16 cellular contexts compared by ENCODE assay signal in the genomic region with DNA sequence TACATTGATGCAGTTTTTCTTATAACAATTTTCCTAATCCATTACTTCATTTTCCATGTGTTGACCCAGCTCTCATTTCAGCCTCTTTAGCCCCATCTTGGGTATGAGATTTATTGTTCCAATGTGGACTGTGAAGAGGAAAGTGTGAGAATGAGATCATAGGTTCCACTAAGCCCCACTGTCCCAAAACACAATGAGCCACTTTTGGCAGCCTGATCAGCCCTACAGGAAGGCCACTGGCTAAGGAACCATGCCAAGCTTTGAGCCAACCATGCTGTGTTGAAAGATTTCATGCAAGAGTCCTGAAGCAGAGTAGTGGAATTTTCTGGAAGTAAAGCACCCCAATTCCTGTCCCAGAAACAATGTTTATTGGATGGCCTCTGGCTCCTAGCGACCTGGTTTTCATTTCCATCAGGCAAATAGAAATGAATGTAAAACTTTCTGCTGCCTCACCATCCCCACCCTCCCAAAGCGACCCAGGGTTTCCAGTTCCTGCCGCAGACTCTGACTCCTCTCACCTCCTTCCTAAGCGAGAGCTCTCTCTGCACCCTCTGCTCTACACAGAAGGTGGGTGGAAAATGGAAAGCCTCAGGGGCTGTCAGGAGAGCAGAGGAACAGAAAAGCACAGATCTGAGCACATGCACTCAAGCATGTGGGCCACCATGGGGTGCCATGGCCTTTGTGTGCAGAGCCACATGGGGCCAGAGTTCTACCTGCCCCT.
A peak's percentile ranks its signal among the peaks of the same experiment; 100 is the strongest.
DNase-seq lines count a peak whose midpoint lies in the region; ATAC-seq and TF ChIP-seq lines count a peak whose summit lies in the region.
"Had no signal": no experiment of that assay in that cellular context is flagged by ENCODE, and none has a peak within 500 bp of the region (broad histone marks: within the 10 kb centered on the region; RNA-seq: fewer than 3 reads in every experiment).

No MANE protein-coding gene starts in this region.

- no peaks in the 10 kb centered on the region for H3K9me2 ChIP-seq in hepatocyte (replicated peaks; ENCODE audit: insufficient read depth)
- no peaks in the 10 kb centered on the region for H3K9me2 ChIP-seq in SK-N-SH

- H2AFZ ChIP-seq in hepatocyte, result no peak overlapping the region
- H2AFZ ChIP-seq in SK-N-SH (ENCODE audit: low read depth), result no peak overlapping the region

- H3K4me2 ChIP-seq in hepatocyte (no peak overlapping the region), SK-N-SH (no peak overlapping the region)

- peak; percentile 6 for DNase-seq in SK-MEL-5 (ENCODE audit: low read depth, low spot score)
- DNase-seq in esophagus muscularis mucosa (ENCODE audit: extremely low spot score), result peak; percentile 84
- no peak for DNase-seq in hepatocyte (ENCODE audit: low spot score)
- no peak for DNase-seq in nephron progenitor cell
- no peak for DNase-seq in globus pallidus (ENCODE audit: low spot score)
- DNase-seq in SK-N-SH, result no peak
- DNase-seq: activated CD4-positive, alpha-beta T cell treated with anti-CD3 and anti-CD28 coated beads for 4 hours; activated naive CD8-positive, alpha-beta T cell treated with anti-CD3 and anti-CD28 coated beads, Interleukin-2, amount 10 ng/mL, durations not matched to agents 7 days and 5 days; NCI-H1930; occipital lobe had no signal

- H3K4me3 Mint-ChIP-seq in nephron progenitor cell, result no peak overlapping the region
- H3K4me3 Mint-ChIP-seq: activated naive CD8-positive, alpha-beta T cell treated with anti-CD3 and anti-CD28 coated beads, Interleukin-2, amount 10 ng/mL, durations not matched to agents 7 days and 5 days; memory B cell; T-helper 2 cell treated with Interferon-gamma antibody and Interleukin-4, amounts not matched to agents 5 μg/mL and 100 μg/mL, for 36 hours had no signal

- H3K27me3 ChIP-seq in esophagus muscularis mucosa (no peaks in the 10 kb centered on the region), hepatocyte (no peaks in the 10 kb centered on the region), subcutaneous abdominal adipose tissue (ENCODE audit: control insufficient read depth in 5 of 5, insufficient read depth in 4 of 5, low read length in 5 of 5) (no peaks in the 10 kb centered on the region), SK-N-SH (ENCODE audit: insufficient read depth) (no peaks in the 10 kb centered on the region)
- H3K27me3 ChIP-seq: BLaER1 treated with 17β-estradiol and CSF1 and Interleukin-3, amounts not matched to agents 10 nM and 100 nM had no signal

- no peaks in the 10 kb centered on the region for H3K36me3 Mint-ChIP-seq in nephron progenitor cell (ENCODE audit: low read depth)
- H3K36me3 Mint-ChIP-seq: activated naive CD8-positive, alpha-beta T cell treated with anti-CD3 and anti-CD28 coated beads, Interleukin-2, amount 10 ng/mL, durations not matched to agents 7 days and 5 days had no signal

- POLR2A ChIA-PET in SK-N-SH (lab: Yijun Ruan, JAX), result no interaction called here

- H3K27me3 Mint-ChIP-seq in nephron progenitor cell (ENCODE audit: low read depth, poor library complexity), result peaks cover 12% of the 10 kb centered on the region

- no peak for ATAC-seq in GM21737 (IDR thresholded peaks at IDR 0.05; ENCODE audit: unreplicated experiment)

- H3K4me1 Mint-ChIP-seq in nephron progenitor cell, result no peaks in the 10 kb centered on the region
- H3K4me1 Mint-ChIP-seq: activated naive CD8-positive, alpha-beta T cell treated with anti-CD3 and anti-CD28 coated beads, Interleukin-2, amount 10 ng/mL, durations not matched to agents 7 days and 5 days; memory B cell had no signal

- H3K9ac ChIP-seq in subcutaneous abdominal adipose tissue (ENCODE audit: low read length in 5 of 5) (no peak overlapping the region), SK-N-SH (no peak overlapping the region)
- H3K9ac ChIP-seq: BLaER1 treated with 17β-estradiol and CSF1 and Interleukin-3, amounts not matched to agents 10 nM and 100 nM had no signal

- WGBS in esophagus muscularis mucosa, result 65% methylated on average over 4 of the region's 4 CpGs
- WGBS in hepatocyte (ENCODE audit: low lambda C conversion rate, missing lambda C conversion rate), result 91% methylated on average over 4 of the region's 4 CpGs
- 71% methylated on average over 4 of the region's 4 CpGs for WGBS in SK-N-SH (ENCODE audit: low lambda C conversion rate)

- no peak overlapping the region for H3K27ac Mint-ChIP-seq in nephron progenitor cell
- H3K27ac Mint-ChIP-seq: activated naive CD8-positive, alpha-beta T cell treated with anti-CD3 and anti-CD28 coated beads, Interleukin-2, amount 10 ng/mL, durations not matched to agents 7 days and 5 days; memory B cell; T-helper 2 cell treated with Interferon-gamma antibody and Interleukin-4, amounts not matched to agents 5 μg/mL and 100 μg/mL, for 36 hours had no signal

- intact Hi-C loops in esophagus muscularis mucosa (cut with DNase I), result no loop called here

- H3F3A ChIP-seq in SK-N-SH (replicated peaks; ENCODE audit: insufficient read depth), result no peaks in the 10 kb centered on the region

- H4K20me1 ChIP-seq in hepatocyte (ENCODE audit: insufficient read depth, poor library complexity, severe bottlenecking), result no peaks in the 10 kb centered on the region
- no peaks in the 10 kb centered on the region for H4K20me1 ChIP-seq in SK-N-SH (ENCODE audit: insufficient read depth)
- H4K20me1 ChIP-seq: BLaER1 treated with 17β-estradiol and CSF1 and Interleukin-3, amounts not matched to agents 10 nM and 100 nM had no signal

- H3K4me1 ChIP-seq in esophagus muscularis mucosa (peaks cover 10 to 17% (median 12%) of the 10 kb centered on the region in 4 donors), hepatocyte (ENCODE audit: insufficient read depth) (no peaks in the 10 kb centered on the region), subcutaneous abdominal adipose tissue (ENCODE audit: control insufficient read depth in 5 of 5, insufficient read depth in 5 of 5, low read length in 5 of 5) (peaks cover 5 to 34% (median 28%) of the 10 kb centered on the region in 5 donors), SK-N-SH (ENCODE audit: control insufficient read depth in 1 of 2, insufficient read depth in 2 of 2, low read depth in 1 of 2, low read length in 1 of 2) (peaks cover 0 to 26% of the 10 kb centered on the region in 2 experiments; a peak in 2 of 4 replicates)

- in situ Hi-C loops in SK-MEL-5 (cut with HindIII; ENCODE audit: low pct_unique_long_range_greater_than_20kb, low sequenced_read_pairs), result no loop called here

- H3K27ac ChIP-seq in esophagus muscularis mucosa (replicated peaks in 1 of 4) (peak overlapping the region in 1 of 4 donors; percentile 14), hepatocyte (peak overlapping the region; percentile 1), subcutaneous abdominal adipose tissue (ENCODE audit: low read depth, low read length) (peak overlapping the region; percentile 32), SK-N-SH (ENCODE audit: low read depth in 2 of 2, low read length in 1 of 2) (peak overlapping the region in 1 of 2 experiments; percentile 79; a peak in 2 of 4 replicates)
- H3K27ac ChIP-seq: RWPE1 had no signal

- TF ChIP-seq POLR2A in esophagus muscularis mucosa (IDR thresholded peaks at IDR 0.05; ENCODE audit: low read depth), result no peak

- TF ChIP-seq EP300 in esophagus muscularis mucosa (IDR thresholded peaks at IDR 0.05) (no peak), SK-N-SH (IDR thresholded peaks at IDR 0.05; ENCODE audit: borderline replicate concordance in 1 of 2, low read depth in 1 of 2, low read length in 1 of 2) (no peak)

- no peaks in the 10 kb centered on the region for H3K9me3 ChIP-seq in esophagus muscularis mucosa
- no peaks in the 10 kb centered on the region for H3K9me3 ChIP-seq in hepatocyte (ENCODE audit: low read depth)
- no peaks in the 10 kb centered on the region for H3K9me3 ChIP-seq in subcutaneous abdominal adipose tissue (ENCODE audit: control insufficient read depth in 5 of 5, low read length in 5 of 5)
- no peaks in the 10 kb centered on the region for H3K9me3 ChIP-seq in SK-N-SH

- H3K79me2 ChIP-seq in hepatocyte (no peaks in the 10 kb centered on the region), SK-N-SH (ENCODE audit: insufficient read depth) (no peaks in the 10 kb centered on the region)

- CTCF ChIA-PET in SK-N-SH (lab: Yijun Ruan, JAX), result interaction anchor here (1.4 kb wide), 1 partner anchor 72 kb away, joined by 5 read pairs; no protein-coding TSS in a partner anchor

- peaks cover 7% of the 10 kb centered on the region for H3K9me3 Mint-ChIP-seq in nephron progenitor cell
- H3K9me3 Mint-ChIP-seq: T-helper 2 cell treated with Interferon-gamma antibody and Interleukin-4, amounts not matched to agents 5 μg/mL and 100 μg/mL, for 36 hours had no signal

- H3K4me3 ChIP-seq in esophagus muscularis mucosa (no peak overlapping the region), hepatocyte (no peak overlapping the region), subcutaneous abdominal adipose tissue (ENCODE audit: low read depth in 1 of 5, low read length in 5 of 5) (no peak overlapping the region), SK-N-SH (ENCODE audit: low read depth in 2 of 2, low read length in 1 of 2) (no peak overlapping the region)
- H3K4me3 ChIP-seq: BLaER1 treated with 17β-estradiol and CSF1 and Interleukin-3, amounts not matched to agents 10 nM and 100 nM had no signal

- H3K36me3 ChIP-seq in esophagus muscularis mucosa (no peaks in the 10 kb centered on the region), hepatocyte (replicated peaks; ENCODE audit: insufficient read depth, low read depth) (no peaks in the 10 kb centered on the region), subcutaneous abdominal adipose tissue (ENCODE audit: control insufficient read depth in 5 of 5, insufficient read depth in 5 of 5, low read length in 5 of 5) (no peaks in the 10 kb centered on the region), SK-N-SH (replicated peaks in 1 of 2; ENCODE audit: control insufficient read depth in 1 of 2, insufficient read depth in 2 of 2, low read length in 1 of 2) (no peaks in the 10 kb centered on the region)

- TF ChIP-seq CTCF in esophagus muscularis mucosa (IDR thresholded peaks at IDR 0.05) (no peak), hepatocyte (IDR thresholded peaks at IDR 0.05; ENCODE audit: poor library complexity) (no peak), nephron progenitor cell (IDR thresholded peaks at IDR 0.05) (no peak), SK-N-SH (IDR thresholded peaks at IDR 0.05) (no peak)

- TF ChIP-seq RAD21 in SK-N-SH (IDR thresholded peaks at IDR 0.05; ENCODE audit: low read length), result no peak

TF ChIP-seq in SK-N-SH, 30 proteins besides CTCF, POLR2A, EP300 and RAD21 (continues in another document):
- TF ChIP-seq GABPA (IDR thresholded peaks at IDR 0.05; ENCODE audit: low read depth) (no peak), MEF2A (IDR thresholded peaks at IDR 0.05; ENCODE audit: borderline replicate concordance, low read depth) (no peak), EZH2phosphoT487 (IDR thresholded peaks at IDR 0.05; ENCODE audit: borderline replicate concordance, low read depth) (no peak), JUND (IDR thresholded peaks at IDR 0.05) (no peak), GATA2 (CRISPR knock-in tag; IDR thresholded peaks at IDR 0.05) (no peak), POLR2AphosphoS5 (IDR thresholded peaks at IDR 0.05; ENCODE audit: low read depth, low read length) (no peak), SIN3A (IDR thresholded peaks at IDR 0.05; ENCODE audit: borderline replicate concordance, low read depth, low read length) (no peak), TCF12 (IDR thresholded peaks at IDR 0.05) (no peak)

Comparison
In these comparisons a context has a peak if more than half of its experiments do, and no peak if none do; other contexts are left out.
1. DNase-seq: peak in SK-MEL-5 (single experiment) and esophagus muscularis mucosa (single experiment); none in hepatocyte (single experiment), nephron progenitor cell (single experiment), globus pallidus (single experiment) and SK-N-SH (single experiment).